In genomic region chr11:120185678-120186407, GRCh38 we compare ENCODE assay signal across 15 cellular contexts. TPM values are rescaled to one million over a fixed set of nuclear protein-coding genes. Genes with fewer than 3 reads are reported as not detected.
DNase-seq lines count a peak whose midpoint lies in the region; ATAC-seq and TF ChIP-seq lines count a peak whose summit lies in the region.
"Had no signal": no experiment of that assay in that cellular context is flagged by ENCODE, and none has a peak within 500 bp of the region (broad histone marks: within the 10 kb centered on the region; RNA-seq: fewer than 3 reads in every experiment).

No MANE protein-coding gene starts in this region.

- no peak for TF ChIP-seq POLR2A in stomach (IDR thresholded peaks at IDR 0.05)

- intact Hi-C loops in activated T-helper 1 cell treated with anti-CD3 and anti-CD28 coated beads, Interleukin-12 subunit alpha, Interleukin-12 subunit beta, Interleukin-2, Interleukin-4 antibody, amounts not matched to agents 30 ng/mL and 10 ng/mL and 1 ng/mL, durations not matched to agents 14 hours and 24 hours and 36 hours (cut with micrococcal nuclease), result no loop called here
- intact Hi-C loops in stomach (cut with DNase I; ENCODE audit: low total_unique reads), result no loop called here

- H3K4me1 Mint-ChIP-seq in activated T-helper 1 cell treated with anti-CD3 and anti-CD28 coated beads, Interleukin-12 subunit alpha, Interleukin-12 subunit beta, Interleukin-2, Interleukin-4 antibody, amounts not matched to agents 30 ng/mL and 10 ng/mL and 1 ng/mL, durations not matched to agents 14 hours and 24 hours and 36 hours (ENCODE audit: low read depth), result peaks cover 10% of the 10 kb centered on the region
- peaks cover 51% of the 10 kb centered on the region for H3K4me1 Mint-ChIP-seq in mesothelial cell of epicardium
- H3K4me1 Mint-ChIP-seq: activated naive CD4-positive, alpha-beta T cell treated with anti-CD3 and anti-CD28 coated beads, Interleukin-2, amount 10 ng/mL, durations not matched to agents 7 days and 5 days; CD8-positive, alpha-beta memory T cell had no signal

- H3K27me3 ChIP-seq in esophagus (ENCODE audit: control insufficient read depth in 1 of 2, insufficient read depth in 2 of 2, low read length in 2 of 2) (no peaks in the 10 kb centered on the region), stomach (no peaks in the 10 kb centered on the region)

- H3K4me3 ChIP-seq in esophagus (ENCODE audit: low read depth in 1 of 2, low read length in 2 of 2) (no peak overlapping the region), stomach (peak overlapping the region in 1 of 4 donors; percentile 9)

- H3K27me3 Mint-ChIP-seq in activated T-helper 1 cell treated with anti-CD3 and anti-CD28 coated beads, Interleukin-12 subunit alpha, Interleukin-12 subunit beta, Interleukin-2, Interleukin-4 antibody, amounts not matched to agents 30 ng/mL and 10 ng/mL and 1 ng/mL, durations not matched to agents 14 hours and 24 hours and 36 hours (ENCODE audit: insufficient read depth), result peaks cover 8% of the 10 kb centered on the region
- H3K27me3 Mint-ChIP-seq in mesothelial cell of epicardium (ENCODE audit: low read depth), result peaks cover 3% of the 10 kb centered on the region

- H3K9me3 Mint-ChIP-seq in activated T-helper 1 cell treated with anti-CD3 and anti-CD28 coated beads, Interleukin-12 subunit alpha, Interleukin-12 subunit beta, Interleukin-2, Interleukin-4 antibody, amounts not matched to agents 30 ng/mL and 10 ng/mL and 1 ng/mL, durations not matched to agents 14 hours and 24 hours and 36 hours, result no peaks in the 10 kb centered on the region
- no peaks in the 10 kb centered on the region for H3K9me3 Mint-ChIP-seq in mesothelial cell of epicardium
- H3K9me3 Mint-ChIP-seq: activated naive CD4-positive, alpha-beta T cell treated with anti-CD3 and anti-CD28 coated beads, Interleukin-2, amount 10 ng/mL, durations not matched to agents 7 days and 5 days; CD8-positive, alpha-beta memory T cell; natural killer cell treated with Interleukin-12 subunit alpha and Interleukin-12 subunit beta and Interleukin-15 and Interleukin-18, amount 100 ng/mL, for 72 hours had no signal

- no peak for TF ChIP-seq CTCF in mesothelial cell of epicardium (IDR thresholded peaks at IDR 0.05; ENCODE audit: unreplicated experiment)
- TF ChIP-seq CTCF in stomach (IDR thresholded peaks at IDR 0.05), result no peak

- H3K36me3 Mint-ChIP-seq in activated T-helper 1 cell treated with anti-CD3 and anti-CD28 coated beads, Interleukin-12 subunit alpha, Interleukin-12 subunit beta, Interleukin-2, Interleukin-4 antibody, amounts not matched to agents 30 ng/mL and 10 ng/mL and 1 ng/mL, durations not matched to agents 14 hours and 24 hours and 36 hours (ENCODE audit: low read depth), result no peaks in the 10 kb centered on the region
- H3K36me3 Mint-ChIP-seq in mesothelial cell of epicardium, result no peaks in the 10 kb centered on the region
- H3K36me3 Mint-ChIP-seq: activated naive CD4-positive, alpha-beta T cell treated with anti-CD3 and anti-CD28 coated beads, Interleukin-2, amount 10 ng/mL, durations not matched to agents 7 days and 5 days; CD8-positive, alpha-beta memory T cell; natural killer cell treated with Interleukin-12 subunit alpha and Interleukin-12 subunit beta and Interleukin-15 and Interleukin-18, amount 100 ng/mL, for 72 hours had no signal

- H3K27ac Mint-ChIP-seq in activated T-helper 1 cell treated with anti-CD3 and anti-CD28 coated beads, Interleukin-12 subunit alpha, Interleukin-12 subunit beta, Interleukin-2, Interleukin-4 antibody, amounts not matched to agents 30 ng/mL and 10 ng/mL and 1 ng/mL, durations not matched to agents 14 hours and 24 hours and 36 hours, result peak overlapping the region; percentile 24
- peak overlapping the region; percentile 85 for H3K27ac Mint-ChIP-seq in mesothelial cell of epicardium
- H3K27ac Mint-ChIP-seq: activated naive CD4-positive, alpha-beta T cell treated with anti-CD3 and anti-CD28 coated beads, Interleukin-2, amount 10 ng/mL, durations not matched to agents 7 days and 5 days; CD8-positive, alpha-beta memory T cell; natural killer cell treated with Interleukin-12 subunit alpha and Interleukin-12 subunit beta and Interleukin-15 and Interleukin-18, amount 100 ng/mL, for 72 hours had no signal

- no peak for DNase-seq in activated T-helper 1 cell treated with anti-CD3 and anti-CD28 coated beads, Interleukin-12 subunit alpha, Interleukin-12 subunit beta, Interleukin-2, Interleukin-4 antibody, amounts not matched to agents 30 ng/mL and 10 ng/mL and 1 ng/mL, durations not matched to agents 14 hours and 24 hours and 36 hours (ENCODE audit: low spot score)
- DNase-seq in mesothelial cell of epicardium (ENCODE audit: low spot score in 2 of 2, unreplicated experiment in 2 of 2) (no peak), stomach (peak; percentile 20), NCI-H146 treated with DMSO at 0.1 percent for 48 hours (lab: John Stamatoyannopoulos, UW; ENCODE audit: unreplicated experiment) (no peak)
- DNase-seq: activated naive CD4-positive, alpha-beta T cell treated with anti-CD3 and anti-CD28 coated beads, Interleukin-2, amount 10 ng/mL, durations not matched to agents 7 days and 5 days; CD8-positive, alpha-beta memory T cell; MM.1S; NCI-H510A treated with DMSO at 0.1 percent for 48 hours; SIG-M5 had no signal

- ATAC-seq in HG03025 (IDR thresholded peaks at IDR 0.05; ENCODE audit: low FRiP score, unreplicated experiment) (no peak), GM18498 (IDR thresholded peaks at IDR 0.05; ENCODE audit: unreplicated experiment) (no peak), GM21529 (IDR thresholded peaks at IDR 0.05; ENCODE audit: unreplicated experiment) (no peak)

- no peak for TF ChIP-seq EP300 in stomach (IDR thresholded peaks at IDR 0.05)

- H3K4me3 Mint-ChIP-seq in activated T-helper 1 cell treated with anti-CD3 and anti-CD28 coated beads, Interleukin-12 subunit alpha, Interleukin-12 subunit beta, Interleukin-2, Interleukin-4 antibody, amounts not matched to agents 30 ng/mL and 10 ng/mL and 1 ng/mL, durations not matched to agents 14 hours and 24 hours and 36 hours, result no peak overlapping the region
- peak overlapping the region; percentile 2 for H3K4me3 Mint-ChIP-seq in mesothelial cell of epicardium
- H3K4me3 Mint-ChIP-seq: activated naive CD4-positive, alpha-beta T cell treated with anti-CD3 and anti-CD28 coated beads, Interleukin-2, amount 10 ng/mL, durations not matched to agents 7 days and 5 days; natural killer cell treated with Interleukin-12 subunit alpha and Interleukin-12 subunit beta and Interleukin-15 and Interleukin-18, amount 100 ng/mL, for 72 hours had no signal

- H3K36me3 ChIP-seq in esophagus (ENCODE audit: control insufficient read depth in 2 of 2, insufficient read depth in 2 of 2, low read length in 1 of 2), result no peaks in the 10 kb centered on the region
- H3K36me3 ChIP-seq in stomach, result no peaks in the 10 kb centered on the region

- H3K9me3 ChIP-seq in esophagus (ENCODE audit: control insufficient read depth in 2 of 2, insufficient read depth in 1 of 2, low read depth in 1 of 2, low read length in 1 of 2) (no peaks in the 10 kb centered on the region), stomach (no peaks in the 10 kb centered on the region)

- H3K27ac ChIP-seq in esophagus (ENCODE audit: low read depth in 2 of 2, low read length in 1 of 2), result peak overlapping the region; percentile 42 to 77
- peak overlapping the region; percentile 69 to 89 (median 83) for H3K27ac ChIP-seq in stomach

- H3K4me1 ChIP-seq in esophagus (ENCODE audit: control insufficient read depth in 2 of 2, insufficient read depth in 2 of 2, low read length in 1 of 2) (peaks cover 5 to 12% of the 10 kb centered on the region in 2 donors), stomach (peaks cover 37 to 68% (median 64%) of the 10 kb centered on the region in 4 donors)

- 61 to 69% methylated on average over 3 of the region's 3 CpGs for WGBS in esophagus, 2 donors
- WGBS in stomach, 5 donors, result 38 to 53% (median 46%) methylated on average over 3 of the region's 3 CpGs

RNA-seq across cellular contexts. Expression of gene OAF, which starts 25.0 kb away (rescaled TPM):
- 6.7 and 7.3 TPM in 2 replicates for total RNA-seq in activated T-helper 1 cell treated with anti-CD3 and anti-CD28 coated beads, Interleukin-12 subunit alpha, Interleukin-12 subunit beta, Interleukin-2, Interleukin-4 antibody, amounts not matched to agents 30 ng/mL and 10 ng/mL and 1 ng/mL, durations not matched to agents 14 hours and 24 hours and 36 hours
- polyA plus RNA-seq in esophagus, result 1 to 10 TPM; 7.2 to 8.4 TPM
- total RNA-seq in mesothelial cell of epicardium, result 32.2 to 35.8 TPM (median 33.8 TPM) in 3 replicates
- 100 to 1,000 TPM in 2 of 5 donors, 10 to 100 TPM in 3; 23.3 to 380 (median 37.2) TPM for total RNA-seq in stomach
- polyA plus RNA-seq in stomach, result 10 to 100 TPM; 17.1 to 30.5 (median 30.2) TPM

RNA-seq across cellular contexts. Expression of gene TRIM29, which starts 47.9 kb away (rescaled TPM):
- total RNA-seq in activated T-helper 1 cell treated with anti-CD3 and anti-CD28 coated beads, Interleukin-12 subunit alpha, Interleukin-12 subunit beta, Interleukin-2, Interleukin-4 antibody, amounts not matched to agents 30 ng/mL and 10 ng/mL and 1 ng/mL, durations not matched to agents 14 hours and 24 hours and 36 hours, result not detected in 2 replicates
- polyA plus RNA-seq in esophagus, result 1,000 to 10,000 TPM in 1 of 2 donors, 100 to 1,000 TPM in 1; 943 to 1,078 TPM
- 7.0 to 9.7 TPM (median 7.9 TPM) in 3 replicates for total RNA-seq in mesothelial cell of epicardium
- total RNA-seq in stomach, result 10 to 100 TPM in 1 of 5 donors, 1 to 10 TPM in 2, not detected in 2; 2.0 to 57.8 (median 2.3) TPM
- 100 to 1,000 TPM in 1 of 3 donors, 1 to 10 TPM in 2; 1.4 to 287 (median 1.7) TPM for polyA plus RNA-seq in stomach
- total RNA-seq: CD8-positive, alpha-beta memory T cell; dermis microvascular lymphatic vessel endothelial cell; natural killer cell treated with Interleukin-12 subunit alpha and Interleukin-12 subunit beta and Interleukin-15 and Interleukin-18, amount 100 ng/mL, for 72 hours had no signal
- polyA plus RNA-seq: CD8-positive, alpha-beta memory T cell had no signal

RNA-seq across cellular contexts. Expression of gene POU2F3, which starts 54.1 kb away (rescaled TPM):
- total RNA-seq in activated T-helper 1 cell treated with anti-CD3 and anti-CD28 coated beads, Interleukin-12 subunit alpha, Interleukin-12 subunit beta, Interleukin-2, Interleukin-4 antibody, amounts not matched to agents 30 ng/mL and 10 ng/mL and 1 ng/mL, durations not matched to agents 14 hours and 24 hours and 36 hours, result 0.36 TPM in 1 of 2 replicates, not detected in the other
- polyA plus RNA-seq in esophagus (1 to 10 TPM; 3.1 to 4.5 TPM), stomach (1 to 10 TPM in 2 of 3 donors, under 1 TPM in 1; 0.75 to 1.5 (median 1.3) TPM)
- total RNA-seq in mesothelial cell of epicardium (0.55 to 0.98 TPM (median 0.86 TPM) in 3 replicates), stomach (1 to 10 TPM in 2 of 5 donors, under 1 TPM in 1, not detected in 2; 0.18 to 1.9 (median 1.3) TPM)
- total RNA-seq: CD8-positive, alpha-beta memory T cell; natural killer cell treated with Interleukin-12 subunit alpha and Interleukin-12 subunit beta and Interleukin-15 and Interleukin-18, amount 100 ng/mL, for 72 hours had no signal
- polyA plus RNA-seq: CD8-positive, alpha-beta memory T cell had no signal
